1 cellular context compared by ENCODE assay signal in the genomic region with DNA sequence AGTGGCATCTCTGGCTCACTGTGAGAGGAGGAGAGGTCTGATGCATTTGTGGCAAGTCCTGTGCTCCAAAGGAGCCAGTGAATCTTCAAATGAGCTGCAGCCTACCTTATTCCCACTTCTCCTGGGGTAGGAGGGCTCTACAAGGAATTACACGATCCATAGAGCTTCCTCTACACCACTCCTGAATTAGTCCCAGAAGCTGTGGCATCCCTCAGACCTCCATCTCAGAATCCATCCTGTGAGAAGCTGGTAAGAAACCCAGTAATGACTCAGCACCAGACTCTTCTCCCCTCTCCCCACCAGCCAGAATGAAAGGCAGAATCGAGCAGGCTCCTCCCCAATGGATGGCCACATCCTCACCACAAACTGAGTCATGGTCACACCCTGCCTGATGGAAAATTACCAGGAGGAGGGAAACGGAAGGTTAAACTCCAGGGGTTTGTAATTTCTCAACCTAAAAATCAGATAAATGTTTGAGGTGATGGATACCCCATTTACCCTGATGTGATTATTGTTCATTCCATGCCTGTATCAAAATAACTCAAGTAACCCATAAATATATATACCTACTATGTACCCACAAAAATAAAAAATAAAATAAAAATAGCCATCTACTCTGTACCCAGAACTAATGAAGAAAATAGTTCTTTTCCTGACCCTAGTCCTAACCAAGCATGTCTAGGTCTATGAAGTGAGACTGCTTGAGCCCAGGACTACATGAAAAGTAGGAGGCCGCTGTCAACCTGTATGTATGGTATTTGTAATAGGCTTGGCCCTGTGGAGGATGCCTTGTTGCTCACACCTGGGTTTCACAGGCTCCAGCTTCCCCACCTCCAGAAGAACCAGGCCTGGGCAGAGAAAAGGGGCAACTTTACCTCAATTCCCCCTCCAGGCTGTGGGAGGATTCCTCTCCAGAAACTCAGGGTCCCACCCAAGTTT.
TF ChIP-seq lines count a peak whose summit lies in the region.

No MANE protein-coding gene starts in this region.

TF ChIP-seq in endothelial cell of umbilical vein, 7 proteins besides CTCF, POLR2A, EP300 and RAD21:
- TF ChIP-seq FOS (IDR thresholded peaks at IDR 0.05; ENCODE audit: borderline replicate concordance, insufficient read depth, low read length) (peak; percentile 93), POLR2AphosphoS5 (IDR thresholded peaks at IDR 0.05; ENCODE audit: insufficient read depth, low read depth, low read length) (peak; percentile 70), JUN (IDR thresholded peaks at IDR 0.05; ENCODE audit: borderline replicate concordance, insufficient read depth, insufficient read length, low read depth) (peak; percentile 64), GATA2 (IDR thresholded peaks at IDR 0.05; ENCODE audit: insufficient read depth, insufficient read length, low read depth, low read length) (no peak)
